Comparison of ENCODE assay signal across 8 cellular contexts in the genomic region with DNA sequence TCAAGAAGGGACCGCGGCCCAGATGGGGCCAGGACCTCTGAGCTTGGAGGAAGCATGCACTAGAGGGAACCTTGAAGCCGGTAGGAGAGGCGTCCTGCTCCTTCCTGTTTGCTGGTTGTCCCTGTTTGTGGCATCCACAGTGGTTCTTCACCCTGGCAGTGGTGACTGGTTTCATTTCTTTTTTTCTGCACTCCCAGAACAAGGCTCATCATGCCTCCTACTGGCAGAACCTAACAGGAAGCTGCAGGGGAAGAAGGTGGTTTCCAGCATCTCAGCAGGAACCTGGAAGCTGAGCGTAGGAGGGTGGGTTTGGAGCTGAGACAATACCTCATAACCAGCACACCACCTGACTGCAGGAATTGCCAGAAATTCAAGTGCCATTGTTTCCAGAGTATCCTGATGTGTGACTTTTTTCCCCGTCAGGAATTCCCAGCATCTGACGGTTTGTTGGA. TPM values are rescaled to one million over a fixed set of nuclear protein-coding genes. Genes with fewer than 3 reads are reported as not detected.
DNase-seq lines count a peak whose midpoint lies in the region; ATAC-seq and TF ChIP-seq lines count a peak whose summit lies in the region.

No MANE protein-coding gene starts in this region.

- in situ Hi-C loops in KBM-7 (cut with MboI; ENCODE audit: low pct_unique_long_range_greater_than_20kb, low sequenced_read_pairs), result no loop called here

- no peaks in the 10 kb centered on the region for H3K4me1 Mint-ChIP-seq in activated naive CD8-positive, alpha-beta T cell treated with anti-CD3 and anti-CD28 coated beads for 36 hours

- no peak overlapping the region for H3K4me3 ChIP-seq in retinal pigment epithelial cell (ENCODE audit: low read length)

- peak; percentile 31 to 37 for DNase-seq in activated T-cell treated with anti-CD3 and anti-CD28 coated beads, Interleukin-2, amount 50 U/mL, for 48 hours
- no peak for DNase-seq in activated T-cell treated with anti-CD3 and anti-CD28 coated beads, Interleukin-2, amount 50 U/mL, for 1 hour
- DNase-seq in KBM-7 (peak; percentile 87), left cardiac atrium (peak; percentile 37), retinal pigment epithelial cell (ENCODE audit: low read depth) (no peak), cortex of kidney (lab: John Stamatoyannopoulos, UW) (no peak)
- peak; percentile 31 for DNase-seq in activated naive CD8-positive, alpha-beta T cell treated with anti-CD3 and anti-CD28 coated beads for 36 hours

- H3K36me3 Mint-ChIP-seq in activated naive CD8-positive, alpha-beta T cell treated with anti-CD3 and anti-CD28 coated beads for 36 hours, result no peaks in the 10 kb centered on the region

- peaks cover 22% of the 10 kb centered on the region for H3K27me3 Mint-ChIP-seq in activated naive CD8-positive, alpha-beta T cell treated with anti-CD3 and anti-CD28 coated beads for 36 hours

- peak; percentile 82 for ATAC-seq in GM21786 (IDR thresholded peaks at IDR 0.05; ENCODE audit: unreplicated experiment)
- ATAC-seq in left cardiac atrium, result peak; percentile 40 to 45

- H3K9me3 Mint-ChIP-seq in activated naive CD8-positive, alpha-beta T cell treated with anti-CD3 and anti-CD28 coated beads for 36 hours, result no peaks in the 10 kb centered on the region

- TF ChIP-seq CTCF in retinal pigment epithelial cell (conservative IDR thresholded peaks at IDR 0.05; ENCODE audit: low read depth, low read length), result peak; percentile 50

- intact Hi-C loops in left cardiac atrium (cut with DNase I), result no loop called here

- H3K27ac Mint-ChIP-seq in activated naive CD8-positive, alpha-beta T cell treated with anti-CD3 and anti-CD28 coated beads for 36 hours, result no peak overlapping the region

- H3K4me3 Mint-ChIP-seq in activated naive CD8-positive, alpha-beta T cell treated with anti-CD3 and anti-CD28 coated beads for 36 hours, result no peak overlapping the region

RNA-seq across cellular contexts. Expression of a gene that starts 5.8 kb away (rescaled TPM):
- total RNA-seq in activated naive CD8-positive, alpha-beta T cell treated with anti-CD3 and anti-CD28 coated beads for 36 hours, result 1 to 10 TPM; 4.0 to 4.4 TPM
- total RNA-seq in left cardiac atrium, result 1 to 10 TPM; 5.6 to 7.3 TPM

RNA-seq across cellular contexts. Expression of a gene that starts 14.3 kb away (rescaled TPM):
- not detected for total RNA-seq in activated naive CD8-positive, alpha-beta T cell treated with anti-CD3 and anti-CD28 coated beads for 36 hours
- under 1 TPM in 1 of 2 donors, not detected in 1; 0.37 TPM for total RNA-seq in left cardiac atrium

RNA-seq across cellular contexts. Expression of a gene that starts 15.9 kb away (rescaled TPM):
- total RNA-seq in activated naive CD8-positive, alpha-beta T cell treated with anti-CD3 and anti-CD28 coated beads for 36 hours, result 10 to 100 TPM; 47.6 TPM
- total RNA-seq in left cardiac atrium, result 100 to 1,000 TPM; 172 to 180 TPM

RNA-seq across cellular contexts. Expression of a gene that starts 55.0 kb away (rescaled TPM):
- under 1 TPM in 1 of 2 experiments, not detected in 1; 0.06 TPM for total RNA-seq in activated naive CD8-positive, alpha-beta T cell treated with anti-CD3 and anti-CD28 coated beads for 36 hours
- 1 to 10 TPM; 4.4 to 4.6 TPM for total RNA-seq in left cardiac atrium

Comparison
In these comparisons a context has a peak if more than half of its experiments do, and no peak if none do; other contexts are left out.
1. DNase-seq: peak in activated T-cell treated with anti-CD3 and anti-CD28 coated beads, Interleukin-2, amount 50 U/mL, for 48 hours (2 of 2), KBM-7 (single experiment), activated naive CD8-positive, alpha-beta T cell treated with anti-CD3 and anti-CD28 coated beads for 36 hours (single experiment) and left cardiac atrium (single experiment); none in activated T-cell treated with anti-CD3 and anti-CD28 coated beads, Interleukin-2, amount 50 U/mL, for 1 hour (single experiment), retinal pigment epithelial cell (single experiment) and cortex of kidney (single experiment).